8 cellular contexts compared by ENCODE assay signal in genomic region chr9:112012026-112012902, GRCh38.
A peak's percentile ranks its signal among the peaks of the same experiment; 100 is the strongest.
DNase-seq lines count a peak whose midpoint lies in the region; ATAC-seq and TF ChIP-seq lines count a peak whose summit lies in the region.

No MANE protein-coding gene starts in this region.

- H3K27me3 ChIP-seq in HCT116 (ENCODE audit: insufficient read depth, low read length) = no peaks in the 10 kb centered on the region

- H3K27ac ChIP-seq in HCT116 (ENCODE audit: low read depth, low read length) = peak overlapping the region; percentile 91

- POLR2A ChIA-PET in HCT116 (lab: Charles Lee) = interaction anchor here (0.7 to 2.0 kb wide), 6 partner anchors 10 to 57 kb away, joined by 3 to 11 read pairs (median 4); no protein-coding TSS in a partner anchor

- H3K9ac ChIP-seq in HCT116 (ENCODE audit: low read length) = peak overlapping the region; percentile 62

- H3K36me3 ChIP-seq in HCT116 (ENCODE audit: control insufficient read depth in 1 of 2, insufficient read depth in 2 of 2, low read length in 2 of 2) = no peaks in the 10 kb centered on the region

- no peaks in the 10 kb centered on the region for H3K9me2 ChIP-seq in HCT116 (ENCODE audit: insufficient read depth)

- H3K79me2 ChIP-seq in HCT116 (ENCODE audit: insufficient read depth, low read length) = no peaks in the 10 kb centered on the region

- peak; percentile 92 for ATAC-seq in HCT116
- ATAC-seq in stimulated activated naive B cell treated with anti-CD40 and anti-IgM and Interleukin-4, amounts not matched to agents 10 μg/mL and 1 μg/mL and 100 μg/mL, for 72 hours (replicated peaks) = peak; percentile 88 to 91

- H3K27ac Mint-ChIP-seq in stimulated activated naive B cell treated with anti-CD40 and anti-IgM and Interleukin-4, amounts not matched to agents 10 μg/mL and 1 μg/mL and 100 μg/mL, for 72 hours = peak overlapping the region; percentile 97

- H4K20me1 ChIP-seq in HCT116 (ENCODE audit: insufficient read depth) = no peaks in the 10 kb centered on the region

- peak; percentile 28 to 52 for DNase-seq in activated CD4-positive, alpha-beta T cell treated with anti-CD3 and anti-CD28 coated beads, Interleukin-2, amount 50 U/mL, for 48 hours
- no peak for DNase-seq in activated CD4-positive, alpha-beta T cell treated with anti-CD3 and anti-CD28 coated beads, Interleukin-2, amount 50 U/mL, for 1 hour
- peak; percentile 91 for DNase-seq in HCT116 (ENCODE audit: low read depth, low spot score)
- DNase-seq in M059J (ENCODE audit: low read depth) = peak; percentile 99
- DNase-seq in anterior cingulate cortex (lab: John Stamatoyannopoulos, UW) = peak in 43 of 58 donors; percentile 3 to 67 (median 28)
- DNase-seq in inferior parietal cortex (ENCODE audit: extremely low spot score) = peak; percentile 46
- DNase-seq in stimulated activated naive B cell treated with anti-CD40 and anti-IgM and Interleukin-4, amounts not matched to agents 10 μg/mL and 1 μg/mL and 100 μg/mL, for 72 hours = peak; percentile 77
- no peak for DNase-seq in NK-92 treated with Interleukin-12 subunit alpha and Interleukin-12 subunit beta, amount 100 ng/mL, for 24 hours (lab: John Stamatoyannopoulos, UW)

- no peak for TF ChIP-seq POLR2A in HCT116 (IDR thresholded peaks at IDR 0.05; ENCODE audit: borderline replicate concordance, extremely low read depth, insufficient read depth, insufficient read length)

- H3K4me2 ChIP-seq in HCT116 (ENCODE audit: low read length) = peak overlapping the region; percentile 69

- H3K4me1 Mint-ChIP-seq in stimulated activated naive B cell treated with anti-CD40 and anti-IgM and Interleukin-4, amounts not matched to agents 10 μg/mL and 1 μg/mL and 100 μg/mL, for 72 hours = peaks cover 58 to 88% of the 10 kb centered on the region in 2 donors

- peaks cover 0 to 2% of the 10 kb centered on the region in 2 donors for H3K36me3 Mint-ChIP-seq in stimulated activated naive B cell treated with anti-CD40 and anti-IgM and Interleukin-4, amounts not matched to agents 10 μg/mL and 1 μg/mL and 100 μg/mL, for 72 hours

- H3K9me3 Mint-ChIP-seq in stimulated activated naive B cell treated with anti-CD40 and anti-IgM and Interleukin-4, amounts not matched to agents 10 μg/mL and 1 μg/mL and 100 μg/mL, for 72 hours = peaks cover 0 to 3% of the 10 kb centered on the region in 2 donors

- H2AFZ ChIP-seq in HCT116 (ENCODE audit: low read depth, low read length, poor library complexity, severe bottlenecking) = peak overlapping the region; percentile 7

- H3K4me3 Mint-ChIP-seq in stimulated activated naive B cell treated with anti-CD40 and anti-IgM and Interleukin-4, amounts not matched to agents 10 μg/mL and 1 μg/mL and 100 μg/mL, for 72 hours = peak overlapping the region in 1 of 2 donors; percentile 54

- no peaks in the 10 kb centered on the region for H3K9me3 ChIP-seq in HCT116 (ENCODE audit: control insufficient read depth in 1 of 2, insufficient read depth in 1 of 2, low read depth in 1 of 2, low read length in 2 of 2)

- RAD21 ChIA-PET in HCT116 (lab: Charles Lee; ENCODE audit: low non-redundant PET in 1 of 2, low total read pairs in 2 of 2, uncharacterized antibody in 2 of 2, unreplicated experiment in 2 of 2) = interaction anchor here (1.0 to 1.2 kb wide), 3 partner anchors 33 to 62 kb away, joined by 3 to 4 read pairs (median 4); no protein-coding TSS in a partner anchor

- intact Hi-C loops in HCT116 (cut with micrococcal nuclease) = no loop called here

- CTCF ChIA-PET in HCT116 (lab: Charles Lee) = interaction anchor here (1.0 kb wide), 1 partner anchor 53 kb away, joined by 4 read pairs; no protein-coding TSS in a partner anchor

- no peaks in the 10 kb centered on the region for H3K27me3 Mint-ChIP-seq in stimulated activated naive B cell treated with anti-CD40 and anti-IgM and Interleukin-4, amounts not matched to agents 10 μg/mL and 1 μg/mL and 100 μg/mL, for 72 hours

- TF ChIP-seq CTCF in HCT116 (IDR thresholded peaks at IDR 0.05 in 2 of 3, conservative IDR thresholded peaks at IDR 0.05 in 1 of 3; ENCODE audit: borderline replicate concordance in 1 of 3, insufficient read depth in 1 of 3, low read depth in 2 of 3, low read length in 2 of 3) = no peak

- peaks cover 41 to 90% of the 10 kb centered on the region in 2 experiments for H3K4me1 ChIP-seq in HCT116 (ENCODE audit: control insufficient read depth in 1 of 2, insufficient read depth in 2 of 2, low read length in 2 of 2)

- H3K4me3 ChIP-seq in HCT116 (replicated peaks in 1 of 2; ENCODE audit: low read depth in 1 of 2, low read length in 2 of 2) = peak overlapping the region in 1 of 2 experiments; percentile 30; a peak in 2 of 4 replicates

- TF ChIP-seq RAD21 in HCT116 (IDR thresholded peaks at IDR 0.05; ENCODE audit: low read depth) = peak; percentile 25; the same call in 1 of the 2 replicates

- no TSS peak for BruUV-seq in HCT116 (replicated peaks; lab: Mats Ljungman, UMichigan)

TF ChIP-seq in HCT116, 20 proteins besides CTCF, POLR2A, EP300 and RAD21:
- TF ChIP-seq ATF3 (IDR thresholded peaks at IDR 0.05) (no peak), FOSL1 (IDR thresholded peaks at IDR 0.05; ENCODE audit: low read depth) (peak; percentile 91), CBX3 (IDR thresholded peaks at IDR 0.05; ENCODE audit: low read depth) (peak; percentile 86), MAX (IDR thresholded peaks at IDR 0.05) (peak; percentile 51; the same call in 1 of the 2 replicates), ELF1 (IDR thresholded peaks at IDR 0.05; ENCODE audit: borderline replicate concordance, low read depth) (no peak), CEBPB (IDR thresholded peaks at IDR 0.05; ENCODE audit: low read depth) (peak; percentile 72), YY1 (IDR thresholded peaks at IDR 0.05; ENCODE audit: extremely low read depth, insufficient replicate concordance, low read depth, low read length) (peak; percentile 24), JUND (IDR thresholded peaks at IDR 0.05) (peak; percentile 91), POLR2AphosphoS5 (IDR thresholded peaks at IDR 0.05; ENCODE audit: low read depth, low read length) (no peak; the same call in none of the 2 replicates), ZBTB33 (IDR thresholded peaks at IDR 0.05; ENCODE audit: extremely low read depth, insufficient replicate concordance, low read length) (no peak), EZH2 (IDR thresholded peaks at IDR 0.05) (no peak), SP1 (IDR thresholded peaks at IDR 0.05; ENCODE audit: low read depth) (peak; percentile 60), SIN3A (IDR thresholded peaks at IDR 0.05; ENCODE audit: low read depth) (peak; percentile 32; the same call in 1 of the 2 replicates)
TF ChIP-seq in HCT116: peak in this region for 8.

Comparison
In these comparisons a context has a peak if more than half of its experiments do, and no peak if none do; other contexts are left out.
1. DNase-seq: peak in activated CD4-positive, alpha-beta T cell treated with anti-CD3 and anti-CD28 coated beads, Interleukin-2, amount 50 U/mL, for 48 hours (2 of 2), HCT116 (single experiment), M059J (single experiment), anterior cingulate cortex (43 of 58), inferior parietal cortex (single experiment) and stimulated activated naive B cell treated with anti-CD40 and anti-IgM and Interleukin-4, amounts not matched to agents 10 μg/mL and 1 μg/mL and 100 μg/mL, for 72 hours (single experiment); none in activated CD4-positive, alpha-beta T cell treated with anti-CD3 and anti-CD28 coated beads, Interleukin-2, amount 50 U/mL, for 1 hour (single experiment) and NK-92 treated with Interleukin-12 subunit alpha and Interleukin-12 subunit beta, amount 100 ng/mL, for 24 hours (single experiment).